15 cellular contexts compared by ENCODE assay signal in genomic region chr18:26327062-26327461, GRCh38.
"Had no signal": no experiment of that assay in that cellular context is flagged by ENCODE, and none has a peak within 500 bp of the region (broad histone marks: within the 10 kb centered on the region; RNA-seq: fewer than 3 reads in every experiment).

No MANE protein-coding gene starts in this region.

- H3K9me3 ChIP-seq: gastrocnemius medialis, ovary, upper lobe of left lung had no signal

- ATAC-seq: gastrocnemius medialis had no signal

- H3K4me3 ChIP-seq: cardiac muscle cell, gastrocnemius medialis, neural progenitor cell, ovary, upper lobe of left lung had no signal

- H3K36me3 ChIP-seq: cardiac muscle cell, gastrocnemius medialis, neural progenitor cell, ovary, upper lobe of left lung had no signal

- H3K27ac ChIP-seq: cardiac muscle cell, gastrocnemius medialis, neural progenitor cell, ovary, upper lobe of left lung had no signal

- DNase-seq: activated B cell treated with CpG ODN at 0.5 μM for 24 hours; activated CD4-positive, alpha-beta T cell treated with anti-CD3 and anti-CD28 coated beads, Interleukin-2, amount 10 ng/mL, durations not matched to agents 7 days and 5 days; activated effector memory CD4-positive, alpha-beta T cell treated with anti-CD3 and anti-CD28 coated beads, Interleukin-2, amount 50 U/mL, for 16 hours; activated naive CD8-positive, alpha-beta T cell treated with anti-CD3 and anti-CD28 coated beads for 36 hours; activated T-cell treated with anti-CD3 and anti-CD28 coated beads, Interleukin-2, amount 50 U/mL, for 1 hour; anterior cingulate cortex; gastrocnemius medialis; kidney; ovary; retina; stimulated activated CD4-positive, alpha-beta T cell treated with anti-CD3 and anti-CD28 coated beads, Interleukin-15, amount 100 ng/mL, for 24 hours; stimulated activated CD4-positive, alpha-beta T cell treated with anti-CD3 and anti-CD28 coated beads, Interleukin-4, amount 100 ng/mL, for 24 hours; upper lobe of left lung had no signal

- H3K27me3 ChIP-seq: cardiac muscle cell, gastrocnemius medialis, neural progenitor cell, ovary, upper lobe of left lung had no signal

- H3K4me1 ChIP-seq: gastrocnemius medialis, neural progenitor cell, upper lobe of left lung had no signal
